ENCODE assay signal across 1 cellular context in genomic region chr10:73232887-73233286, GRCh38.
TF ChIP-seq lines count a peak whose summit lies in the region.

No MANE protein-coding gene starts in this region.

TF ChIP-seq in GM12878, 131 proteins besides CTCF, POLR2A, EP300 and RAD21 (continued from another document):
- TF ChIP-seq ZNF687 (IDR thresholded peaks at IDR 0.05) (no peak), SIX5 (IDR thresholded peaks at IDR 0.05; ENCODE audit: low read depth, low read length, severe bottlenecking) (no peak)
TF ChIP-seq in GM12878: peak in this region for 0.
